Comparison of ENCODE assay signal across 1 cellular context in the genomic region with DNA sequence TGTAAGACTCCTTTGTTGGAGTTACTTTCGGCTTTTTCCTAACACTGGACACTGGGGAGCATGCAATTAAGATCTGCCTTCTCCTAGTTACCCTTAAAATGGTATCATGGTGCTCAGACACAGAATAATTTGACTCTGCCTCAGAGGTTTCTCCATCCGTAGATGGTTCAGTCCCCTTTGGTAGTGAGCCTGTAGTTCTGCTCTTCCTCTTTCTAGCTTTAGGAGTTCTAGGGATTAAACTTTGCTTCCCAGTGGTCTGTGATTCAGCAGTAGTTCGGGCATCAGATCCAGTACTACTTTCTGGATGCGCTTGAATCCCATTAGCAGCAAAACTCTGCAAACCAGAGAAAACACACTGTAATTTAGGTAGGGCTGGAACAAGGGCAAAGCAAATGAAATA.
TF ChIP-seq lines count a peak whose summit lies in the region.

No MANE protein-coding gene starts in this region.

TF ChIP-seq in A549, 52 proteins besides CTCF, POLR2A, EP300 and RAD21:
- TF ChIP-seq, protein P1, sequence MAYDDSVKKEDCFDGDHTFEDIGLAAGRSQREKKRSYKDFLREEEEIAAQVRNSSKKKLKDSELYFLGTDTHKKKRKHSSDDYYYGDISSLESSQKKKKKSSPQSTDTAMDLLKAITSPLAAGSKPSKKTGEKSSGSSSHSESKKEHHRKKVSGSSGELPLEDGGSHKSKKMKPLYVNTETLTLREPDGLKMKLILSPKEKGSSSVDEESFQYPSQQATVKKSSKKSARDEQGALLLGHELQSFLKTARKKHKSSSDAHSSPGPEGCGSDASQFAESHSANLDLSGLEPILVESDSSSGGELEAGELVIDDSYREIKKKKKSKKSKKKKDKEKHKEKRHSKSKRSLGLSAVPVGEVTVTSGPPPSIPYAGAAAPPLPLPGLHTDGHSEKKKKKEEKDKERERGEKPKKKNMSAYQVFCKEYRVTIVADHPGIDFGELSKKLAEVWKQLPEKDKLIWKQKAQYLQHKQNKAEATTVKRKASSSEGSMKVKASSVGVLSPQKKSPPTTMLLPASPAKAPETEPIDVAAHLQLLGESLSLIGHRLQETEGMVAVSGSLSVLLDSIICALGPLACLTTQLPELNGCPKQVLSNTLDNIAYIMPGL (CRISPR knock-in tag; IDR thresholded peaks at IDR 0.05; ENCODE audit: borderline replicate concordance), result no peak
- TF ChIP-seq CBX2 (IDR thresholded peaks at IDR 0.05; ENCODE audit: borderline replicate concordance, low read depth) (no peak), HEYL (CRISPR knock-in tag; IDR thresholded peaks at IDR 0.05) (no peak), PHF8 (IDR thresholded peaks at IDR 0.05; ENCODE audit: borderline replicate concordance, low read depth) (no peak), ELK1 (IDR thresholded peaks at IDR 0.05; ENCODE audit: low read depth, low read length) (no peak), JUNB (IDR thresholded peaks at IDR 0.05) (no peak), HOXB13 (CRISPR knock-in tag; IDR thresholded peaks at IDR 0.05; ENCODE audit: low read depth) (no peak), CHD4 (IDR thresholded peaks at IDR 0.05; ENCODE audit: borderline replicate concordance) (no peak), USF2 (IDR thresholded peaks at IDR 0.05) (no peak), MAZ (IDR thresholded peaks at IDR 0.05; ENCODE audit: borderline replicate concordance, low read depth, low read length) (no peak)
- TF ChIP-seq, protein P2, sequence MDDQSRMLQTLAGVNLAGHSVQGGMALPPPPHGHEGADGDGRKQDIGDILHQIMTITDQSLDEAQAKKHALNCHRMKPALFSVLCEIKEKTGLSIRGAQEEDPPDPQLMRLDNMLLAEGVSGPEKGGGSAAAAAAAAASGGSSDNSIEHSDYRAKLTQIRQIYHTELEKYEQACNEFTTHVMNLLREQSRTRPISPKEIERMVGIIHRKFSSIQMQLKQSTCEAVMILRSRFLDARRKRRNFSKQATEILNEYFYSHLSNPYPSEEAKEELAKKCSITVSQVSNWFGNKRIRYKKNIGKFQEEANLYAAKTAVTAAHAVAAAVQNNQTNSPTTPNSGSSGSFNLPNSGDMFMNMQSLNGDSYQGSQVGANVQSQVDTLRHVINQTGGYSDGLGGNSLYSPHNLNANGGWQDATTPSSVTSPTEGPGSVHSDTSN (IDR thresholded peaks at IDR 0.05), result no peak
